Comparison of ENCODE assay signal across 22 cellular contexts in genomic region chr3:171159024-171159821, GRCh38.
DNase-seq lines count a peak whose midpoint lies in the region; ATAC-seq and TF ChIP-seq lines count a peak whose summit lies in the region.
"Had no signal": no experiment of that assay in that cellular context is flagged by ENCODE, and none has a peak within 500 bp of the region (broad histone marks: within the 10 kb centered on the region; RNA-seq: fewer than 3 reads in every experiment).

No MANE protein-coding gene starts in this region.

- intact Hi-C loops in heart left ventricle (cut with DNase I): loop anchor here in 3 of 10 donors (10.0 kb wide), 1 partner anchor 406 kb away; no protein-coding TSS in a partner anchor

- H3K27ac ChIP-seq in caudate nucleus (ENCODE audit: low read depth, low read length) (peak overlapping the region; percentile 97), heart left ventricle (no peak overlapping the region)
- H3K27ac ChIP-seq: ascending aorta, BLaER1, lower lobe of right lung, sigmoid colon, thyroid gland had no signal

- H3K36me3 ChIP-seq in heart left ventricle: peaks cover 0 to 69% (median 15%) of the 10 kb centered on the region in 9 donors
- H3K36me3 ChIP-seq: BLaER1, MG63, thyroid gland had no signal

- no peak overlapping the region for H3K4me3 ChIP-seq in heart left ventricle
- H3K4me3 ChIP-seq: ascending aorta, BLaER1, lower lobe of right lung, MG63, sigmoid colon, thyroid gland had no signal

- 80 to 87% (median 84%) methylated on average over 20 of the region's 20 CpGs for WGBS in heart left ventricle, 4 donors

- TF ChIP-seq CTCF in heart left ventricle (IDR thresholded peaks at IDR 0.05): no peak

- peaks cover 0 to 14% (median 9%) of the 10 kb centered on the region in 12 donors for H3K9me3 ChIP-seq in heart left ventricle
- H3K9me3 ChIP-seq: thyroid gland had no signal

- DNase-seq in OCI-M1 (lab: John Stamatoyannopoulos, UW) (peak; percentile 29), caudate nucleus (lab: John Stamatoyannopoulos, UW) (peak in 43 of 61 donors; percentile 8 to 77 (median 48)), midbrain (lab: John Stamatoyannopoulos, UW) (peak; percentile 77), superior temporal gyrus (ENCODE audit: extremely low spot score) (peak; percentile 89), glomerular visceral epithelial cell (ENCODE audit: extremely low spot score) (no peak), heart left ventricle (no peak)
- DNase-seq: activated CD4-positive, alpha-beta T cell treated with anti-CD3 and anti-CD28 coated beads, Interleukin-2, amount 50 U/mL, for 4 hours; COR-L47; KG1; lower lobe of right lung; MG63; NCI-H2081; NCI-H2227 treated with DMSO at 0.1 percent for 48 hours; NCI-H69; SIG-M5; sigmoid colon; stimulated activated naive CD4-positive, alpha-beta T cell; T-helper 9 cell; thyroid gland had no signal

- no peak for TF ChIP-seq POLR2A in heart left ventricle (IDR thresholded peaks at IDR 0.05)

- peaks cover 0 to 16% (median 0%) of the 10 kb centered on the region in 12 donors for H3K4me1 ChIP-seq in heart left ventricle
- H3K4me1 ChIP-seq: ascending aorta, BLaER1, lower lobe of right lung, sigmoid colon had no signal

- no peaks in the 10 kb centered on the region for H3K27me3 ChIP-seq in heart left ventricle
- H3K27me3 ChIP-seq: ascending aorta, BLaER1, MG63, sigmoid colon, thyroid gland had no signal

- ATAC-seq in GM19467 (IDR thresholded peaks at IDR 0.05; ENCODE audit: unreplicated experiment): no peak
- no peak for ATAC-seq in heart left ventricle
- ATAC-seq: lower lobe of right lung had no signal

Comparison
In these comparisons a context has a peak if more than half of its experiments do, and no peak if none do; other contexts are left out.
1. DNase-seq: peak in OCI-M1 (single experiment), caudate nucleus (43 of 61), midbrain (single experiment) and superior temporal gyrus (single experiment); none in glomerular visceral epithelial cell (single experiment) and heart left ventricle (0 of 5).